ENCODE assay signal across 8 cellular contexts in genomic region chr4:52657630-52658501, GRCh38. TPM values are rescaled to one million over a fixed set of nuclear protein-coding genes. Genes with fewer than 3 reads are reported as not detected.
DNase-seq lines count a peak whose midpoint lies in the region; ATAC-seq and TF ChIP-seq lines count a peak whose summit lies in the region.

No MANE protein-coding gene starts in this region.

- peak overlapping the region; percentile 89 for H3K4me2 ChIP-seq in neural progenitor cell

- DNase-seq in activated CD8-positive, alpha-beta memory T cell treated with anti-CD3 and anti-CD28 coated beads, Interleukin-2, amount 10 ng/mL, durations not matched to agents 7 days and 5 days = no peak
- no peak for DNase-seq in activated CD8-positive, alpha-beta memory T cell treated with anti-CD3 and anti-CD28 coated beads for 24 hours
- DNase-seq in T-helper 17 cell (no peak), fibroblast of peridontal ligament (ENCODE audit: extremely low read depth) (peak; percentile 73), neural progenitor cell (ENCODE audit: low spot score) (peak; percentile 72), NCI-H446 treated with DMSO at 0.1 percent for 48 hours (lab: John Stamatoyannopoulos, UW) (no peak), germinal center (ENCODE audit: low spot score) (no peak)

- peaks cover 75% of the 10 kb centered on the region for H3K79me2 ChIP-seq in neural progenitor cell (ENCODE audit: low read depth)

- CTCF ChIA-PET in activated CD8-positive, alpha-beta memory T cell treated with anti-CD3 and anti-CD28 coated beads, Interleukin-2, amount 10 ng/mL, durations not matched to agents 7 days and 5 days (lab: Charles Lee) = interaction anchor here (0.5 to 2.5 kb wide), 3 partner anchors 40 to 214 kb away, joined by 4 to 9 read pairs (median 4); no protein-coding TSS in a partner anchor

- no peaks in the 10 kb centered on the region for H3K36me3 ChIP-seq in neural progenitor cell

- H3K27ac ChIP-seq in neural progenitor cell = peak overlapping the region; percentile 77

- H4K20me1 ChIP-seq in neural progenitor cell (ENCODE audit: low read depth) = peaks cover 24% of the 10 kb centered on the region

- H3K27me3 Mint-ChIP-seq in activated CD8-positive, alpha-beta memory T cell treated with anti-CD3 and anti-CD28 coated beads, Interleukin-2, amount 10 ng/mL, durations not matched to agents 7 days and 5 days = no peaks in the 10 kb centered on the region
- H3K27me3 Mint-ChIP-seq in T-helper 17 cell (no peaks in the 10 kb centered on the region), neural progenitor cell (ENCODE audit: insufficient read depth, low read depth) (peaks cover 2% of the 10 kb centered on the region)

- TF ChIP-seq CTCF in neural progenitor cell (IDR thresholded peaks at IDR 0.05) = no peak

- no peak for ATAC-seq in activated CD8-positive, alpha-beta memory T cell treated with anti-CD3 and anti-CD28 coated beads, Interleukin-2, amount 10 ng/mL, durations not matched to agents 7 days and 5 days
- no peak for ATAC-seq in T-helper 17 cell
- no peak for ATAC-seq in HG03354 (IDR thresholded peaks at IDR 0.05; ENCODE audit: poor library complexity, severe bottlenecking, unreplicated experiment)

- peaks cover 27% of the 10 kb centered on the region for H3K4me1 Mint-ChIP-seq in activated CD8-positive, alpha-beta memory T cell treated with anti-CD3 and anti-CD28 coated beads, Interleukin-2, amount 10 ng/mL, durations not matched to agents 7 days and 5 days
- H3K4me1 Mint-ChIP-seq in T-helper 17 cell (peaks cover 21% of the 10 kb centered on the region), neural progenitor cell (peaks cover 33% of the 10 kb centered on the region)

- no peak overlapping the region for H3K9ac ChIP-seq in neural progenitor cell

- H3K9me3 ChIP-seq in T-helper 17 cell (ENCODE audit: control insufficient read depth, low read length, poor library complexity, severe bottlenecking) (peaks cover 3% of the 10 kb centered on the region), neural progenitor cell (ENCODE audit: low read depth) (no peaks in the 10 kb centered on the region)

- H3K36me3 Mint-ChIP-seq in activated CD8-positive, alpha-beta memory T cell treated with anti-CD3 and anti-CD28 coated beads, Interleukin-2, amount 10 ng/mL, durations not matched to agents 7 days and 5 days = peaks cover 31% of the 10 kb centered on the region
- H3K36me3 Mint-ChIP-seq in T-helper 17 cell (ENCODE audit: low read depth) = no peaks in the 10 kb centered on the region
- peaks cover 48% of the 10 kb centered on the region for H3K36me3 Mint-ChIP-seq in neural progenitor cell

- peak overlapping the region; percentile 56 for H3K27ac Mint-ChIP-seq in activated CD8-positive, alpha-beta memory T cell treated with anti-CD3 and anti-CD28 coated beads, Interleukin-2, amount 10 ng/mL, durations not matched to agents 7 days and 5 days
- peak overlapping the region; percentile 41 for H3K27ac Mint-ChIP-seq in T-helper 17 cell
- H3K27ac Mint-ChIP-seq in neural progenitor cell = peak overlapping the region; percentile 90

- H3K27me3 ChIP-seq in neural progenitor cell = peaks cover 15% of the 10 kb centered on the region

- H3K4me1 ChIP-seq in neural progenitor cell = peaks cover 18% of the 10 kb centered on the region

- H2AFZ ChIP-seq in neural progenitor cell (replicated peaks) = peak overlapping the region; percentile 87

- H3F3A ChIP-seq in neural progenitor cell (ENCODE audit: low read depth) = peaks cover 24% of the 10 kb centered on the region

- peak overlapping the region; percentile 81 for H3K4me3 Mint-ChIP-seq in activated CD8-positive, alpha-beta memory T cell treated with anti-CD3 and anti-CD28 coated beads, Interleukin-2, amount 10 ng/mL, durations not matched to agents 7 days and 5 days
- H3K4me3 Mint-ChIP-seq in T-helper 17 cell (peak overlapping the region; percentile 84), neural progenitor cell (peak overlapping the region; percentile 85)

- H3K4me3 ChIP-seq in neural progenitor cell = peak overlapping the region; percentile 96

- no peaks in the 10 kb centered on the region for H3K9me3 Mint-ChIP-seq in activated CD8-positive, alpha-beta memory T cell treated with anti-CD3 and anti-CD28 coated beads, Interleukin-2, amount 10 ng/mL, durations not matched to agents 7 days and 5 days (ENCODE audit: low read depth)
- peaks cover 37% of the 10 kb centered on the region for H3K9me3 Mint-ChIP-seq in neural progenitor cell

RNA-seq across cellular contexts. Expression of gene USP46, which starts 1.2 kb away (rescaled TPM):
- 10 to 100 TPM in 1 of 2 experiments, 1 to 10 TPM in 1; 7.7 to 12.9 TPM for total RNA-seq in activated CD8-positive, alpha-beta memory T cell treated with anti-CD3 and anti-CD28 coated beads, Interleukin-2, amount 10 ng/mL, durations not matched to agents 7 days and 5 days
- total RNA-seq in T-helper 17 cell (10 to 100 TPM; 22.5 to 24.0 TPM), neural progenitor cell (ENCODE audit: low replicate concordance) (27.7 and 51.3 TPM in 2 replicates)

Comparison
In these comparisons a context has a peak if more than half of its experiments do, and no peak if none do; other contexts are left out.
1. DNase-seq: peak in fibroblast of peridontal ligament (single experiment) and neural progenitor cell (single experiment); none in activated CD8-positive, alpha-beta memory T cell treated with anti-CD3 and anti-CD28 coated beads, Interleukin-2, amount 10 ng/mL, durations not matched to agents 7 days and 5 days (single experiment), activated CD8-positive, alpha-beta memory T cell treated with anti-CD3 and anti-CD28 coated beads for 24 hours (single experiment), T-helper 17 cell (0 of 3), NCI-H446 treated with DMSO at 0.1 percent for 48 hours (single experiment) and germinal center (single experiment).
2. Peak in every context shown above with its lines, with median percentiles within 50 percentile points of each other: H3K27ac Mint-ChIP-seq and H3K4me3 Mint-ChIP-seq.